Comparison of ENCODE assay signal across 10 cellular contexts in genomic region chr7:79820387-79820786, GRCh38.
DNase-seq lines count a peak whose midpoint lies in the region; ATAC-seq, FAIRE-seq and TF ChIP-seq lines count a peak whose summit lies in the region.
"Had no signal": no experiment of that assay in that cellular context is flagged by ENCODE, and none has a peak within 500 bp of the region (broad histone marks: within the 10 kb centered on the region; RNA-seq: fewer than 3 reads in every experiment).

No MANE protein-coding gene starts in this region.

- no peak overlapping the region for H3K27ac Mint-ChIP-seq in naive thymus-derived CD8-positive, alpha-beta T cell
- H3K27ac Mint-ChIP-seq: CD4-positive, alpha-beta T cell had no signal

- H3K4me1 ChIP-seq in keratinocyte (ENCODE audit: control insufficient read depth, extremely low read depth, insufficient read depth, low read length) (no peaks in the 10 kb centered on the region), spleen (no peaks in the 10 kb centered on the region)

- H3K27ac ChIP-seq in AG04450 (ENCODE audit: low read depth, low read length): no peak overlapping the region
- H3K27ac ChIP-seq in keratinocyte (ENCODE audit: control insufficient read depth, insufficient read depth, low read length): no peak overlapping the region
- H3K27ac ChIP-seq in spleen: no peak overlapping the region

- peaks cover 0 to 3% (median 0%) of the 10 kb centered on the region in 5 donors for H3K27me3 Mint-ChIP-seq in naive thymus-derived CD8-positive, alpha-beta T cell
- H3K27me3 Mint-ChIP-seq: CD4-positive, alpha-beta T cell had no signal

- POLR2A ChIA-PET in AG04450 (lab: Yijun Ruan, JAX): interaction anchor here (0.7 kb wide), 1 partner anchor 16 kb away, joined by 3 read pairs; no protein-coding TSS in a partner anchor
- POLR2A ChIA-PET in naive thymus-derived CD8-positive, alpha-beta T cell (lab: Charles Lee): no interaction called here

- H3K36me3 ChIP-seq in MG63 (no peaks in the 10 kb centered on the region), keratinocyte (ENCODE audit: control insufficient read depth in 2 of 2, extremely low read depth in 1 of 2, insufficient read depth in 2 of 2, low read length in 2 of 2) (no peaks in the 10 kb centered on the region), spleen (no peaks in the 10 kb centered on the region)

- no peak for TF ChIP-seq CTCF in AG04450 (IDR thresholded peaks at IDR 0.05; ENCODE audit: low read depth, low read length)
- TF ChIP-seq CTCF in keratinocyte (optimal IDR thresholded peaks at IDR 0.05 in 1 of 3, IDR thresholded peaks at IDR 0.05 in 1 of 3, conservative IDR thresholded peaks at IDR 0.05 in 1 of 3; ENCODE audit: extremely low read depth in 1 of 3, insufficient read depth in 2 of 3, low read length in 3 of 3): no peak
- TF ChIP-seq CTCF in spleen (IDR thresholded peaks at IDR 0.05 in 8 of 11, conservative IDR thresholded peaks at IDR 0.05 in 3 of 11): no peak

- H3K27me3 ChIP-seq in AG04450 (ENCODE audit: control insufficient read depth, insufficient read depth, low read length) (no peaks in the 10 kb centered on the region), MG63 (no peaks in the 10 kb centered on the region), keratinocyte (ENCODE audit: control insufficient read depth, extremely low read depth, insufficient read depth, low read length) (peaks cover 3% of the 10 kb centered on the region), spleen (replicated peaks in 1 of 7) (no peaks in the 10 kb centered on the region)

- FAIRE-seq in keratinocyte (lab: Jason Lieb, UNC): no peak

- DNase-seq in AG04450 (ENCODE audit: low read depth, low spot score): peak; percentile 68
- peak; percentile 18 for DNase-seq in MG63
- peak; percentile 98 for DNase-seq in amniotic epithelial cell (ENCODE audit: low read depth)
- no peak for DNase-seq in keratinocyte (ENCODE audit: low read depth, low spot score)
- no peak for DNase-seq in stimulated activated naive CD4-positive, alpha-beta T cell treated with Interleukin-2 at 50 U/mL for 16 hours (lab: John Stamatoyannopoulos, UW)
- DNase-seq in naive thymus-derived CD8-positive, alpha-beta T cell: no peak
- DNase-seq in activated CD8-positive, alpha-beta memory T cell treated with anti-CD3 and anti-CD28 coated beads, Interleukin-2, amount 50 U/mL, for 4 hours: no peak
- no peak for DNase-seq in spleen
- DNase-seq: activated CD4-positive, CD25-positive, alpha-beta regulatory T cell; CD4-positive, alpha-beta T cell had no signal

- no peak overlapping the region for H3K4me3 Mint-ChIP-seq in naive thymus-derived CD8-positive, alpha-beta T cell
- H3K4me3 Mint-ChIP-seq: CD4-positive, alpha-beta T cell had no signal

- H3K4me1 Mint-ChIP-seq in naive thymus-derived CD8-positive, alpha-beta T cell: no peaks in the 10 kb centered on the region

- WGBS in spleen, 5 donors: 46 to 70% (median 57%) methylated on average over 6 of the region's 6 CpGs

- intact Hi-C loops in spleen (cut with DNase I; ENCODE audit: low total_unique reads): no loop called here

- no peak overlapping the region for H3K9ac ChIP-seq in keratinocyte (ENCODE audit: control insufficient read depth, extremely low read depth, insufficient read depth, low read length)

- dilution Hi-C loops in keratinocyte (cut with MboI; ENCODE audit: extremely low pct_ligation_motif_present, low sequenced_read_pairs): no loop called here

- no peak for ATAC-seq in naive thymus-derived CD8-positive, alpha-beta T cell

- H3K36me3 Mint-ChIP-seq in naive thymus-derived CD8-positive, alpha-beta T cell: no peaks in the 10 kb centered on the region

- TF ChIP-seq POLR2A in spleen (IDR thresholded peaks at IDR 0.05): no peak

- no peaks in the 10 kb centered on the region for H4K20me1 ChIP-seq in keratinocyte (ENCODE audit: control insufficient read depth, extremely low read depth, insufficient read depth, low read length)

- H3K4me2 ChIP-seq in keratinocyte (ENCODE audit: control insufficient read depth, extremely low read depth, insufficient read depth, low read depth, low read length): no peak overlapping the region

- peaks cover 0 to 2% (median 0%) of the 10 kb centered on the region in 9 donors for H3K9me3 Mint-ChIP-seq in naive thymus-derived CD8-positive, alpha-beta T cell
- H3K9me3 Mint-ChIP-seq: CD4-positive, alpha-beta T cell had no signal

- peak overlapping the region; percentile 42 for H2AFZ ChIP-seq in keratinocyte (ENCODE audit: control insufficient read depth, low read length)

- no peaks in the 10 kb centered on the region for H3K9me1 ChIP-seq in keratinocyte (ENCODE audit: control insufficient read depth, extremely low read depth, insufficient read depth, low read length)

- CTCF ChIA-PET in AG04450 (lab: Charles Lee): no interaction called here

- H3K79me2 ChIP-seq in keratinocyte (ENCODE audit: control insufficient read depth, insufficient read depth, low read length): no peaks in the 10 kb centered on the region

- H3K4me3 ChIP-seq in AG04450 (ENCODE audit: low read depth, low read length) (no peak overlapping the region), MG63 (no peak overlapping the region), keratinocyte (ENCODE audit: control insufficient read depth in 2 of 3, extremely low read depth in 1 of 3, insufficient read depth in 2 of 3, low read depth in 1 of 3, low read length in 3 of 3) (no peak overlapping the region), spleen (no peak overlapping the region)

- H3K9me3 ChIP-seq in AG04450 (ENCODE audit: control insufficient read depth, insufficient read depth, low read length) (no peaks in the 10 kb centered on the region), MG63 (no peaks in the 10 kb centered on the region), keratinocyte (ENCODE audit: control insufficient read depth, low read depth, low read length) (no peaks in the 10 kb centered on the region), spleen (no peaks in the 10 kb centered on the region)

Comparison
In these comparisons a context has a peak if more than half of its experiments do, and no peak if none do; other contexts are left out.
1. DNase-seq: peak in AG04450 (single experiment), MG63 (single experiment) and amniotic epithelial cell (single experiment); none in keratinocyte (single experiment), stimulated activated naive CD4-positive, alpha-beta T cell treated with Interleukin-2 at 50 U/mL for 16 hours (single experiment), naive thymus-derived CD8-positive, alpha-beta T cell (0 of 10), activated CD8-positive, alpha-beta memory T cell treated with anti-CD3 and anti-CD28 coated beads, Interleukin-2, amount 50 U/mL, for 4 hours (single experiment) and spleen (single experiment).